Comparison of ENCODE assay signal across 22 cellular contexts in genomic region chr22:49454726-49455125, GRCh38.
"Had no signal": no experiment of that assay in that cellular context is flagged by ENCODE, and none has a peak within 500 bp of the region (broad histone marks: within the 10 kb centered on the region; RNA-seq: fewer than 3 reads in every experiment).

No MANE protein-coding gene starts in this region.

- H3K4me3 ChIP-seq: coronary artery, dorsolateral prefrontal cortex, esophagus squamous epithelium, gastrocnemius medialis, heart right ventricle, left lung, lower lobe of right lung had no signal

- H3K4me1 ChIP-seq: esophagus squamous epithelium, gastrocnemius medialis, heart right ventricle, left lung, lower lobe of right lung had no signal

- DNase-seq: dermis blood vessel endothelial cell; effector CD4-positive, alpha-beta T cell; effector memory CD4-positive, alpha-beta T cell; erythroblast; esophagus squamous epithelium; foreskin fibroblast; foreskin melanocyte; gastrocnemius medialis; glutamatergic neuron; head of caudate nucleus; heart right ventricle; hippocampal formation; left cardiac atrium; left lung; left ventricle myocardium superior; lower lobe of right lung; mesenchymal stem cell; midbrain had no signal

- H3K27ac ChIP-seq: coronary artery, dorsolateral prefrontal cortex, epithelial cell of prostate, esophagus squamous epithelium, gastrocnemius medialis, heart right ventricle, left lung, lower lobe of right lung had no signal

- H3K36me3 ChIP-seq: esophagus squamous epithelium, gastrocnemius medialis, heart right ventricle, left lung, lower lobe of right lung had no signal

- ATAC-seq: esophagus mucosa, gastrocnemius medialis, heart right ventricle, left cardiac atrium, left lung, left ventricle myocardium superior, lower lobe of right lung had no signal

- H3K9me3 ChIP-seq: esophagus squamous epithelium, gastrocnemius medialis, heart right ventricle, left lung, lower lobe of right lung had no signal
